ENCODE assay signal across 10 cellular contexts in genomic region chr19:19142347-19142746, GRCh38. TPM values are rescaled to one million over a fixed set of nuclear protein-coding genes. Genes with fewer than 3 reads are reported as not detected.
"Had no signal": no experiment of that assay in that cellular context is flagged by ENCODE, and none has a peak within 500 bp of the region (broad histone marks: within the 10 kb centered on the region; RNA-seq: fewer than 3 reads in every experiment).

No MANE protein-coding gene starts in this region.

- H2AFZ ChIP-seq: GM23248 had no signal

- H3K4me3 Mint-ChIP-seq: HFFc6 had no signal

- H3K27ac Mint-ChIP-seq: HFFc6, IgD-negative memory B cell had no signal

- H3K36me3 ChIP-seq: HAP-1 had no signal

- DNase-seq: GM23248, GOT3, HFFc6, KG1 had no signal

- H3K9me3 ChIP-seq: HAP-1 had no signal

- ATAC-seq: HCT116, HepG2 had no signal

- H3K9me3 Mint-ChIP-seq: HFFc6, IgD-negative memory B cell had no signal

- H3K27ac ChIP-seq: GM23248, HL-60 had no signal

- H3K4me3 ChIP-seq: GM23248, HAP-1 had no signal

- H3K9ac ChIP-seq: GM23248 had no signal

- H3K4me1 ChIP-seq: HAP-1 had no signal

- H3K36me3 Mint-ChIP-seq: IgD-negative memory B cell had no signal

RNA-seq across cellular contexts. Expression of gene MEF2B, which starts 27.7 kb away (rescaled TPM):
- total RNA-seq: HT1080 had no signal
